In the genomic region with DNA sequence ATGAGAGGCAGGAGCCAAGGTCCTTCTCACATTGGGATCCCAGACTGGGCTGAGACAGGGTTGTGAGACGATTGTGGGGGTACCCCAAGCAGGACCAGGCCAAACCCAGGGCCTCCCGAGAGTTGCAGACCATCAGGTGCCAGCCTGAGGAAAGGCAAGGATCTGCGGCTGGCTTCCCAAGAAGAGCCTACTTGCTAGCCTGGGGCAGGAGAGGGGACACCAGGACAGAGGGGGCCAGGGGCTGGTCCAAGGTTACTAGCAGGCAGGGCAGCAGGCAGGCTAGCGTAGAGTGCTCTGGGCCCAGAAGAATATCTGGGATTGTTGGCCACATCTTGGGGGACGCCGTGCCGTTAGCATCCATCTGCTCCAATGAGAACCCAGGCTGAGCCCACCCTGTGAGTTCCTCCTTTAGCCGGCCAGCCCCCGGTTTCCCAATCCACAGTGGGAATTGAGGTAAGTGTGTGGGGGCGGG, we compare ENCODE assay signal across 8 cellular contexts. TPM values are rescaled to one million over a fixed set of nuclear protein-coding genes. Genes with fewer than 3 reads are reported as not detected.
DNase-seq lines count a peak whose midpoint lies in the region; ATAC-seq, FAIRE-seq and TF ChIP-seq lines count a peak whose summit lies in the region.

No MANE protein-coding gene starts in this region.

- peak overlapping the region; percentile 93 for H3K4me2 ChIP-seq in HCT116 (ENCODE audit: low read length)
- peak overlapping the region; percentile 80 for H3K4me2 ChIP-seq in hepatocyte

- peak overlapping the region; percentile 94 for H3K4me3 Mint-ChIP-seq in activated CD8-positive, alpha-beta T cell treated with anti-CD3 and anti-CD28 coated beads, Interleukin-2, amount 10 ng/mL, durations not matched to agents 7 days and 5 days

- intact Hi-C loops in HCT116 (cut with micrococcal nuclease), result loop anchor here (5.0 kb wide), 1 partner anchor 264 kb away; a partner anchor contains a TSS

- no peak for DNase-seq in HCT116 (ENCODE audit: low read depth, low spot score)
- DNase-seq in activated CD8-positive, alpha-beta T cell treated with anti-CD3 and anti-CD28 coated beads, Interleukin-2, amount 10 ng/mL, durations not matched to agents 7 days and 5 days, result no peak
- no peak for DNase-seq in hepatocyte (ENCODE audit: low spot score)
- DNase-seq in small intestine, result no peak
- DNase-seq in NCI-H2171 (lab: John Stamatoyannopoulos, UW), result no peak
- DNase-seq in NCI-H1694 (lab: John Stamatoyannopoulos, UW), result no peak

- TF ChIP-seq RAD21 in HCT116 (IDR thresholded peaks at IDR 0.05; ENCODE audit: low read depth), result no peak

- BruUV-seq in HCT116 (replicated peaks; lab: Mats Ljungman, UMichigan), result TSS peak; percentile 55

- TF ChIP-seq CTCF in HCT116 (IDR thresholded peaks at IDR 0.05 in 2 of 3, conservative IDR thresholded peaks at IDR 0.05 in 1 of 3; ENCODE audit: borderline replicate concordance in 1 of 3, insufficient read depth in 1 of 3, low read depth in 2 of 3, low read length in 2 of 3) (no peak), hepatocyte (IDR thresholded peaks at IDR 0.05; ENCODE audit: poor library complexity) (no peak)

- no peak overlapping the region for H2AFZ ChIP-seq in HCT116 (ENCODE audit: low read depth, low read length, poor library complexity, severe bottlenecking)
- peak overlapping the region; percentile 1 for H2AFZ ChIP-seq in hepatocyte

- H3K36me3 ChIP-seq in HCT116 (ENCODE audit: control insufficient read depth in 1 of 2, insufficient read depth in 2 of 2, low read length in 2 of 2) (0 out of 4 replicates have a peak, but pooled peaks cover 0 to 5% of the 10 kb centered on the region in 2 experiments), hepatocyte (replicated peaks; ENCODE audit: insufficient read depth, low read depth) (no peaks in the 10 kb centered on the region), small intestine (ENCODE audit: control insufficient read depth in 2 of 2, insufficient read depth in 2 of 2, low read length in 2 of 2) (peaks cover 0 to 2% of the 10 kb centered on the region in 2 donors)

- H3K27me3 Mint-ChIP-seq in activated CD8-positive, alpha-beta T cell treated with anti-CD3 and anti-CD28 coated beads, Interleukin-2, amount 10 ng/mL, durations not matched to agents 7 days and 5 days (ENCODE audit: low read depth), result no peaks in the 10 kb centered on the region

- FAIRE-seq in small intestine (lab: Jason Lieb, UNC), result no peak

- RAD21 ChIA-PET in HCT116 (lab: Charles Lee; ENCODE audit: low non-redundant PET in 1 of 2, low total read pairs in 2 of 2, uncharacterized antibody in 2 of 2, unreplicated experiment in 2 of 2), result interaction anchor here in 1 of 2 experiments (1.2 to 1.3 kb wide), 2 partner anchors 10 to 39 kb away, joined by 5 to 7 read pairs; no protein-coding TSS in a partner anchor

- 37% methylated on average over 10 of the region's 10 CpGs for WGBS in hepatocyte (ENCODE audit: low lambda C conversion rate, missing lambda C conversion rate)
- 0 to 4% (median 1%) methylated on average over 10 of the region's 10 CpGs for WGBS in small intestine, 3 donors

- H4K20me1 ChIP-seq in HCT116 (ENCODE audit: insufficient read depth) (no peaks in the 10 kb centered on the region), hepatocyte (ENCODE audit: insufficient read depth, poor library complexity, severe bottlenecking) (no peaks in the 10 kb centered on the region)

- no peaks in the 10 kb centered on the region for H3K9me2 ChIP-seq in HCT116 (ENCODE audit: insufficient read depth)
- no peaks in the 10 kb centered on the region for H3K9me2 ChIP-seq in hepatocyte (replicated peaks; ENCODE audit: insufficient read depth)

- no peak for TF ChIP-seq POLR2A in HCT116 (IDR thresholded peaks at IDR 0.05; ENCODE audit: borderline replicate concordance, extremely low read depth, insufficient read depth, insufficient read length)

- POLR2A ChIA-PET in HCT116 (lab: Charles Lee), result no interaction called here
- POLR2A ChIA-PET in activated CD8-positive, alpha-beta T cell treated with anti-CD3 and anti-CD28 coated beads, Interleukin-2, amount 10 ng/mL, durations not matched to agents 7 days and 5 days (lab: Charles Lee), result interaction anchor here (0.9 to 22.1 kb wide), 14 partner anchors 9 to 889 kb away, joined by 3 to 1664 read pairs (median 8); a partner anchor contains a TSS

- H3K27ac ChIP-seq in HCT116 (ENCODE audit: low read depth, low read length) (peak overlapping the region; percentile 62; the same call in 1 of the 2 replicates), hepatocyte (peak overlapping the region; percentile 86), small intestine (ENCODE audit: low read depth in 1 of 2, low read length in 1 of 2) (peak overlapping the region; percentile 78 to 93)

- no peaks in the 10 kb centered on the region for H3K27me3 ChIP-seq in HCT116 (ENCODE audit: insufficient read depth, low read length)
- no peaks in the 10 kb centered on the region for H3K27me3 ChIP-seq in hepatocyte
- no peaks in the 10 kb centered on the region for H3K27me3 ChIP-seq in small intestine (ENCODE audit: control insufficient read depth in 2 of 2, insufficient read depth in 2 of 2, low read length in 2 of 2)

- ATAC-seq in HCT116, result no peak
- ATAC-seq in activated CD8-positive, alpha-beta T cell treated with anti-CD3 and anti-CD28 coated beads, Interleukin-2, amount 10 ng/mL, durations not matched to agents 7 days and 5 days, result peak; percentile 0
- ATAC-seq in HG02759 (IDR thresholded peaks at IDR 0.05; ENCODE audit: unreplicated experiment), result no peak
- ATAC-seq in GM19035 (IDR thresholded peaks at IDR 0.05; ENCODE audit: unreplicated experiment), result no peak

- no peaks in the 10 kb centered on the region for H3K9me3 ChIP-seq in HCT116 (ENCODE audit: control insufficient read depth in 1 of 2, insufficient read depth in 1 of 2, low read depth in 1 of 2, low read length in 2 of 2)
- no peaks in the 10 kb centered on the region for H3K9me3 ChIP-seq in hepatocyte (ENCODE audit: low read depth)
- no peaks in the 10 kb centered on the region for H3K9me3 ChIP-seq in small intestine (ENCODE audit: control insufficient read depth, low read depth)

- CTCF ChIA-PET in HCT116 (lab: Charles Lee), result interaction anchor here (1.0 to 1.8 kb wide), 13 partner anchors 9 to 351 kb away, joined by 3 to 31 read pairs (median 5); a partner anchor contains a TSS
- CTCF ChIA-PET in activated CD8-positive, alpha-beta T cell treated with anti-CD3 and anti-CD28 coated beads, Interleukin-2, amount 10 ng/mL, durations not matched to agents 7 days and 5 days (lab: Charles Lee), result interaction anchor here (0.9 to 29.5 kb wide), 8 partner anchors 11 to 779 kb away, joined by 3 to 1321 read pairs (median 4); a partner anchor contains a TSS

- peaks cover 26% of the 10 kb centered on the region for H3K4me1 Mint-ChIP-seq in activated CD8-positive, alpha-beta T cell treated with anti-CD3 and anti-CD28 coated beads, Interleukin-2, amount 10 ng/mL, durations not matched to agents 7 days and 5 days (ENCODE audit: low read depth)

- no peaks in the 10 kb centered on the region for H3K9me3 Mint-ChIP-seq in activated CD8-positive, alpha-beta T cell treated with anti-CD3 and anti-CD28 coated beads, Interleukin-2, amount 10 ng/mL, durations not matched to agents 7 days and 5 days (ENCODE audit: insufficient read depth)

- H3K27ac Mint-ChIP-seq in activated CD8-positive, alpha-beta T cell treated with anti-CD3 and anti-CD28 coated beads, Interleukin-2, amount 10 ng/mL, durations not matched to agents 7 days and 5 days, result peak overlapping the region; percentile 97

- H3K79me2 ChIP-seq in HCT116 (ENCODE audit: insufficient read depth, low read length) (no peaks in the 10 kb centered on the region; the same call in 1 of the 2 replicates), hepatocyte (peaks cover 20% of the 10 kb centered on the region)

- H3K4me1 ChIP-seq in HCT116 (ENCODE audit: control insufficient read depth in 1 of 2, insufficient read depth in 2 of 2, low read length in 2 of 2) (peaks cover 9 to 31% of the 10 kb centered on the region in 2 experiments; a peak in 3 of 4 replicates), hepatocyte (ENCODE audit: insufficient read depth) (peaks cover 23% of the 10 kb centered on the region), small intestine (ENCODE audit: control insufficient read depth in 2 of 2, insufficient read depth in 1 of 2, low read depth in 1 of 2, low read length in 1 of 2) (peaks cover 2 to 7% of the 10 kb centered on the region in 2 donors)

- H3K9ac ChIP-seq in HCT116 (ENCODE audit: low read length), result peak overlapping the region; percentile 70

- H3K4me3 ChIP-seq in HCT116 (replicated peaks in 1 of 2; ENCODE audit: low read depth in 1 of 2, low read length in 2 of 2), result peak overlapping the region; percentile 54 to 64
- H3K4me3 ChIP-seq in hepatocyte, result peak overlapping the region; percentile 51
- peak overlapping the region; percentile 77 to 78 for H3K4me3 ChIP-seq in small intestine (ENCODE audit: low read depth in 1 of 2, low read length in 2 of 2)

- H3K36me3 Mint-ChIP-seq in activated CD8-positive, alpha-beta T cell treated with anti-CD3 and anti-CD28 coated beads, Interleukin-2, amount 10 ng/mL, durations not matched to agents 7 days and 5 days (ENCODE audit: low read depth), result peaks cover 91% of the 10 kb centered on the region

RNA-seq across cellular contexts. Expression of a gene that starts 0.5 kb away (rescaled TPM):
- total RNA-seq in HCT116 (2021; ENCODE audit: unreplicated experiment), result 4.5 TPM
- 5.0 and 5.1 TPM in 2 replicates for polyA plus RNA-seq in HCT116 (2012)
- total RNA-seq in activated CD8-positive, alpha-beta T cell treated with anti-CD3 and anti-CD28 coated beads, Interleukin-2, amount 10 ng/mL, durations not matched to agents 7 days and 5 days, result 100 to 1,000 TPM; 380 to 394 TPM
- total RNA-seq in hepatocyte, result 4.0 and 5.9 TPM in 2 replicates
- polyA plus RNA-seq in hepatocyte, result 9.0 and 15.3 TPM in 2 replicates
- polyA plus RNA-seq in small intestine, result 1 to 10 TPM; 4.8 to 7.8 (median 6.9) TPM

RNA-seq across cellular contexts. Expression of a gene that starts 5.9 kb away (rescaled TPM):
- total RNA-seq in HCT116 (2021; ENCODE audit: unreplicated experiment), result 87.3 TPM
- polyA plus RNA-seq in HCT116 (2012), result 79.5 and 97.2 TPM in 2 replicates
- total RNA-seq in activated CD8-positive, alpha-beta T cell treated with anti-CD3 and anti-CD28 coated beads, Interleukin-2, amount 10 ng/mL, durations not matched to agents 7 days and 5 days, result 100 to 1,000 TPM; 224 to 225 TPM
- 40.5 and 43.0 TPM in 2 replicates for total RNA-seq in hepatocyte
- polyA plus RNA-seq in hepatocyte, result 40.9 and 43.1 TPM in 2 replicates
- polyA plus RNA-seq in small intestine, result 10 to 100 TPM; 28.2 to 34.4 (median 28.6) TPM

RNA-seq across cellular contexts. Expression of a gene that starts 41.7 kb away (rescaled TPM):
- total RNA-seq in HCT116 (2021; ENCODE audit: unreplicated experiment) (20.5 TPM), hepatocyte (18.5 and 18.6 TPM in 2 replicates)
- 11.3 and 15.1 TPM in 2 replicates for polyA plus RNA-seq in HCT116 (2012)
- total RNA-seq in activated CD8-positive, alpha-beta T cell treated with anti-CD3 and anti-CD28 coated beads, Interleukin-2, amount 10 ng/mL, durations not matched to agents 7 days and 5 days, result 10 to 100 TPM; 83.3 to 86.0 TPM
- polyA plus RNA-seq in hepatocyte (21.8 and 27.2 TPM in 2 replicates), small intestine (10 to 100 TPM; 13.9 to 18.1 (median 13.9) TPM)

RNA-seq across cellular contexts. Expression of a gene that starts 43.5 kb away (rescaled TPM):
- total RNA-seq in HCT116 (2021; ENCODE audit: unreplicated experiment) (10.1 TPM), hepatocyte (4.7 and 5.6 TPM in 2 replicates)
- 9.5 and 10.5 TPM in 2 replicates for polyA plus RNA-seq in HCT116 (2012)
- total RNA-seq in activated CD8-positive, alpha-beta T cell treated with anti-CD3 and anti-CD28 coated beads, Interleukin-2, amount 10 ng/mL, durations not matched to agents 7 days and 5 days, result 10 to 100 TPM; 58.5 to 61.6 TPM
- polyA plus RNA-seq in hepatocyte (2.9 and 6.1 TPM in 2 replicates), small intestine (1 to 10 TPM; 1.1 to 3.9 (median 1.9) TPM)

Comparison
In these comparisons a context has a peak if more than half of its experiments do, and no peak if none do; other contexts are left out.
1. RNA of a gene that starts 0.5 kb away (total RNA-seq): 380 to 394 TPM in activated CD8-positive, alpha-beta T cell treated with anti-CD3 and anti-CD28 coated beads, Interleukin-2, amount 10 ng/mL, durations not matched to agents 7 days and 5 days; 4.5 TPM in HCT116 (single experiment) and 4.0 to 5.9 TPM in hepatocyte; every median in the first group is over 10 times any median in the second.
2. Peak in every context shown above with its lines, with median percentiles within 50 percentile points of each other: H3K27ac ChIP-seq and H3K4me3 ChIP-seq.